10 cellular contexts compared by ENCODE assay signal in the genomic region with DNA sequence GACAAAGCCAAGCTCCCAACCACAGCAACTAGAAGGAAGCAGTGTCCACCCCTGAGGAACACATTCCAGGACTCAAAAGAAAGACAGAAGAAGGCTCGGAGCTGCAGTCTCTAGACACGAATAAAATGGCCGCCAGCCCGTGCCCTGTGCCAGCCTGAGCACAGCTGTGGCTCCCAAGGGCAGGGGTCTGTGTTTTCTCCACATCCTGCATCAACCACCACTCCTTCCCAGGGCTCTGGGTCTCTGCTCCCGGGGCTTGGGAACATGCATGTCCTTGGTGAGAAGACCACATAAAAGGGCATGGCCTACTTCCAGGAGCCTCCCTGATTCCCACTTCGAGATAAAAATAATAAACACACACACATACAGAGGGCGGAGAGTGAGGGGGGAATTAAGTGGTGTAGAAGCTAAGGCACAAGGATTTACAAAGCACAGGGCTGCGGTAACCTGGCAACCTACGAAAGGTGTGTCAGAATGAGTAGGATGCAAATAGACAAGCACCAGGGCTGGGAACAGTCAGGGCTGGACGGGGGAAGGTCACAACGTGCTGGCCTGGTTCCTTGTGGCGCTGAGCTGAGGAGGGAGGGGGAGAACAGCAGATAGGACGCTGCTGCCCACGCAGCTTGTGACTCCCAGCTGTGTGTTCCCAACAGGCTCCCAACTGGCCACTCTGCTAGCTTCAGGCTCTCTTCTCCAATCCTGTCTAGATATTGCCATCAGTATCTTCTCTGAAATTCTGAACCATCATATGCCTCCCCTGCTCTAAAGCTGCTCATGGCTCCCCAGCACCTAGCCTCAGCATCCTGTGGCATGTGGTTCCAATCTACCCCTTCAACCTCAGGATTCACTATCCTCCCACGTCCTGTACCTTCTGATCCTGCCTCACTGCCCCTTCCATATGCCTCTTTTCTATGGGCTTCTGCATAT.
DNase-seq lines count a peak whose midpoint lies in the region; ATAC-seq and TF ChIP-seq lines count a peak whose summit lies in the region.
"Had no signal": no experiment of that assay in that cellular context is flagged by ENCODE, and none has a peak within 500 bp of the region (broad histone marks: within the 10 kb centered on the region; RNA-seq: fewer than 3 reads in every experiment).

No MANE protein-coding gene starts in this region.

- DNase-seq in GM23248, result peak; percentile 38
- DNase-seq in amniotic epithelial cell (ENCODE audit: low read depth), result peak; percentile 75
- DNase-seq in hepatocyte (ENCODE audit: low spot score), result peak; percentile 61
- peak; percentile 69 for DNase-seq in renal cortical epithelial cell (ENCODE audit: low read depth)
- DNase-seq in NCI-H1436 (lab: John Stamatoyannopoulos, UW), result no peak
- DNase-seq in GM13977 (ENCODE audit: low spot score), result no peak
- DNase-seq: naive B cell; stimulated activated CD8-positive, alpha-beta memory T cell treated with anti-CD3 and anti-CD28 coated beads, Interleukin-4, amount 100 ng/mL, for 48 hours had no signal

- no peak overlapping the region for H3K27ac ChIP-seq in GM23248
- H3K27ac ChIP-seq in hepatocyte, result no peak overlapping the region

- H3K4me3 ChIP-seq in GM23248 (no peak overlapping the region), hepatocyte (no peak overlapping the region)

- ATAC-seq in HG02870 (IDR thresholded peaks at IDR 0.05; ENCODE audit: unreplicated experiment) (no peak), HG02938 (IDR thresholded peaks at IDR 0.05; ENCODE audit: unreplicated experiment) (no peak)

- H3F3A ChIP-seq in GM23248 (ENCODE audit: insufficient read depth), result no peaks in the 10 kb centered on the region

- WGBS in GM23248 (ENCODE audit: low coverage in 1 of 2, low lambda C conversion rate in 2 of 2, missing lambda C conversion rate in 2 of 2), 2 experiments, result 44 to 45% methylated on average over 15 of the region's 15 CpGs
- WGBS in hepatocyte (ENCODE audit: low lambda C conversion rate, missing lambda C conversion rate), result 75% methylated on average over 15 of the region's 15 CpGs

- H3K79me2 ChIP-seq in GM23248 (ENCODE audit: insufficient read depth) (no peaks in the 10 kb centered on the region), hepatocyte (peaks cover 2% of the 10 kb centered on the region)

- in situ Hi-C loops in GM23248 (cut with MboI) (no loop called here), GM13977 (cut with MboI; ENCODE audit: low pct_unique_long_range_greater_than_20kb, low sequenced_read_pairs, unreplicated experiment) (no loop called here)

- H3K9me3 ChIP-seq in GM23248 (ENCODE audit: low read depth) (no peaks in the 10 kb centered on the region), hepatocyte (ENCODE audit: low read depth) (no peaks in the 10 kb centered on the region)

- H3K4me2 ChIP-seq in GM23248 (ENCODE audit: unreplicated experiment) (no peak overlapping the region), hepatocyte (no peak overlapping the region)

- H3K27me3 ChIP-seq in GM23248 (replicated peaks; ENCODE audit: insufficient read depth) (no peaks in the 10 kb centered on the region), hepatocyte (no peaks in the 10 kb centered on the region)

- no peaks in the 10 kb centered on the region for H4K20me1 ChIP-seq in GM23248 (ENCODE audit: insufficient read depth)
- no peaks in the 10 kb centered on the region for H4K20me1 ChIP-seq in hepatocyte (ENCODE audit: insufficient read depth, poor library complexity, severe bottlenecking)

- H3K4me1 ChIP-seq in GM23248 (ENCODE audit: insufficient read depth) (no peaks in the 10 kb centered on the region), hepatocyte (ENCODE audit: insufficient read depth) (peaks cover 8% of the 10 kb centered on the region)

- H3K9me2 ChIP-seq in GM23248 (ENCODE audit: insufficient read depth) (no peaks in the 10 kb centered on the region), hepatocyte (replicated peaks; ENCODE audit: insufficient read depth) (no peaks in the 10 kb centered on the region)

- H2AFZ ChIP-seq in GM23248 (peak overlapping the region; percentile 27), hepatocyte (no peak overlapping the region)

- no peak overlapping the region for H3K9ac ChIP-seq in GM23248

- TF ChIP-seq CTCF in hepatocyte (IDR thresholded peaks at IDR 0.05; ENCODE audit: poor library complexity), result no peak
- no peak for TF ChIP-seq CTCF in GM13977 (IDR thresholded peaks at IDR 0.05; ENCODE audit: extremely low read depth, insufficient read depth, missing control alignments)

- H3K36me3 ChIP-seq in GM23248 (ENCODE audit: low read depth), result no peaks in the 10 kb centered on the region
- no peaks in the 10 kb centered on the region for H3K36me3 ChIP-seq in hepatocyte (replicated peaks; ENCODE audit: insufficient read depth, low read depth)

Comparison
In these comparisons a context has a peak if more than half of its experiments do, and no peak if none do; other contexts are left out.
1. DNase-seq: peak in GM23248 (single experiment), amniotic epithelial cell (single experiment), hepatocyte (single experiment) and renal cortical epithelial cell (single experiment); none in NCI-H1436 (single experiment) and GM13977 (single experiment).